Comparison of ENCODE assay signal across 1 cellular context in the genomic region with DNA sequence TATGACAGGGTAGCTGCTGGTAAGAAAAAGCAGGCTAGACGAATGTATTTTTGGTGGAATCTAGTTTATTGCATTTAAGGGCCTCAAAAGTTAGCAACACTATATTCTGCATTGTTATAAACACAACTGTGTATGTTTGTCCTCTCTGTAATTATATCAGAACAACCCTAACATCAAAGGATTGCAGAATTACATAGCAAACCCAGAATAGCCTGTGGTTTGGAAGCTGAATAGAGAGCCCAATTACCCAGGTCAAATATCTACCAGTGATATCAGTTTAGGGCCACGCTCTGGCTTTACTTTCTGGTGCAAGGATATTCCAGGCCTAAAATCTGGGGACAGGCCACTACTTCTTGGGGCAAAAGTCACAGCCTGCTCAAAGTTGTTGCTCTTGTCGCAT.
TF ChIP-seq lines count a peak whose summit lies in the region.

No MANE protein-coding gene starts in this region.

TF ChIP-seq in A549, 52 proteins besides CTCF, POLR2A, EP300 and RAD21 (continued from another document):
- TF ChIP-seq, protein P1, sequence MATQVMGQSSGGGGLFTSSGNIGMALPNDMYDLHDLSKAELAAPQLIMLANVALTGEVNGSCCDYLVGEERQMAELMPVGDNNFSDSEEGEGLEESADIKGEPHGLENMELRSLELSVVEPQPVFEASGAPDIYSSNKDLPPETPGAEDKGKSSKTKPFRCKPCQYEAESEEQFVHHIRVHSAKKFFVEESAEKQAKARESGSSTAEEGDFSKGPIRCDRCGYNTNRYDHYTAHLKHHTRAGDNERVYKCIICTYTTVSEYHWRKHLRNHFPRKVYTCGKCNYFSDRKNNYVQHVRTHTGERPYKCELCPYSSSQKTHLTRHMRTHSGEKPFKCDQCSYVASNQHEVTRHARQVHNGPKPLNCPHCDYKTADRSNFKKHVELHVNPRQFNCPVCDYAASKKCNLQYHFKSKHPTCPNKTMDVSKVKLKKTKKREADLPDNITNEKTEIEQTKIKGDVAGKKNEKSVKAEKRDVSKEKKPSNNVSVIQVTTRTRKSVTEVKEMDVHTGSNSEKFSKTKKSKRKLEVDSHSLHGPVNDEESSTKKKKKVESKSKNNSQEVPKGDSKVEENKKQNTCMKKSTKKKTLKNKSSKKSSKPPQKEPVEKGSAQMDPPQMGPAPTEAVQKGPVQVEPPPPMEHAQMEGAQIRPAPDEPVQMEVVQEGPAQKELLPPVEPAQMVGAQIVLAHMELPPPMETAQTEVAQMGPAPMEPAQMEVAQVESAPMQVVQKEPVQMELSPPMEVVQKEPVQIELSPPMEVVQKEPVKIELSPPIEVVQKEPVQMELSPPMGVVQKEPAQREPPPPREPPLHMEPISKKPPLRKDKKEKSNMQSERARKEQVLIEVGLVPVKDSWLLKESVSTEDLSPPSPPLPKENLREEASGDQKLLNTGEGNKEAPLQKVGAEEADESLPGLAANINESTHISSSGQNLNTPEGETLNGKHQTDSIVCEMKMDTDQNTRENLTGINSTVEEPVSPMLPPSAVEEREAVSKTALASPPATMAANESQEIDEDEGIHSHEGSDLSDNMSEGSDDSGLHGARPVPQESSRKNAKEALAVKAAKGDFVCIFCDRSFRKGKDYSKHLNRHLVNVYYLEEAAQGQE (IDR thresholded peaks at IDR 0.05): no peak
- TF ChIP-seq ESRRA (IDR thresholded peaks at IDR 0.05; ENCODE audit: borderline replicate concordance, low read length): no peak
- TF ChIP-seq PHF8 (IDR thresholded peaks at IDR 0.05; ENCODE audit: borderline replicate concordance, low read depth): no peak
- no peak for TF ChIP-seq KDM1A (IDR thresholded peaks at IDR 0.05; ENCODE audit: low read depth)
- TF ChIP-seq RNF2 (IDR thresholded peaks at IDR 0.05; ENCODE audit: borderline replicate concordance, low read depth): no peak
- no peak for TF ChIP-seq NFE2L2 (conservative IDR thresholded peaks at IDR 0.05; ENCODE audit: low read length)
- TF ChIP-seq JUN (IDR thresholded peaks at IDR 0.05): no peak
